22 cellular contexts compared by ENCODE assay signal in genomic region chr16:82767808-82768207, GRCh38.
"Had no signal": no experiment of that assay in that cellular context is flagged by ENCODE, and none has a peak within 500 bp of the region (broad histone marks: within the 10 kb centered on the region; RNA-seq: fewer than 3 reads in every experiment).

No MANE protein-coding gene starts in this region.

- H3K36me3 ChIP-seq: heart left ventricle, lower lobe of right lung, right atrium auricular region, spleen, suprapubic skin, transverse colon, upper lobe of left lung had no signal

- H3K79me2 ChIP-seq: hepatocyte, parathyroid adenoma had no signal

- H3K27ac ChIP-seq: hepatocyte, lower lobe of right lung, parathyroid adenoma, skin epidermis, spleen, suprapubic skin, transverse colon, upper lobe of left lung had no signal

- H3K4me2 ChIP-seq: hepatocyte had no signal

- DNase-seq: glutamatergic neuron; heart left ventricle; islet precursor cell; lower lobe of right lung; mammary epithelial cell; mesenchymal stem cell; naive thymus-derived CD4-positive, alpha-beta T cell; nucleus accumbens; spleen; stimulated activated CD4-positive, alpha-beta T cell treated with anti-CD3 and anti-CD28 coated beads, Interleukin-4, amount 100 ng/mL, for 24 hours; stimulated activated naive CD4-positive, alpha-beta T cell; transverse colon; upper lobe of left lung had no signal

- H3K4me3 ChIP-seq: heart left ventricle, hepatocyte, lower lobe of right lung, right atrium auricular region, skin epidermis, spleen, suprapubic skin, transverse colon, upper lobe of left lung had no signal

- ATAC-seq: left lobe of liver; lower lobe of right lung; naive thymus-derived CD4-positive, alpha-beta T cell; natural killer cell treated with Interleukin-12 subunit alpha and Interleukin-12 subunit beta and Interleukin-15 and Interleukin-18, amount 100 ng/mL, for 72 hours; sciatic nerve; stimulated activated effector memory CD8-positive, alpha-beta T cell treated with anti-CD3 and anti-CD28 coated beads, Interleukin-12 subunit alpha, Interleukin-12 subunit beta, amount 100 ng/mL, for 72 hours had no signal

- H3K9ac ChIP-seq: parathyroid adenoma had no signal

- H3K9me3 ChIP-seq: heart left ventricle, lower lobe of right lung, right atrium auricular region, spleen, suprapubic skin, transverse colon, upper lobe of left lung had no signal

- H2AFZ ChIP-seq: hepatocyte, parathyroid adenoma had no signal

- H3K27me3 ChIP-seq: heart left ventricle, right atrium auricular region, suprapubic skin, transverse colon, upper lobe of left lung had no signal

- H3K4me1 ChIP-seq: lower lobe of right lung, parathyroid adenoma, suprapubic skin, transverse colon, upper lobe of left lung had no signal
